Comparison of ENCODE assay signal across 8 cellular contexts in the genomic region with DNA sequence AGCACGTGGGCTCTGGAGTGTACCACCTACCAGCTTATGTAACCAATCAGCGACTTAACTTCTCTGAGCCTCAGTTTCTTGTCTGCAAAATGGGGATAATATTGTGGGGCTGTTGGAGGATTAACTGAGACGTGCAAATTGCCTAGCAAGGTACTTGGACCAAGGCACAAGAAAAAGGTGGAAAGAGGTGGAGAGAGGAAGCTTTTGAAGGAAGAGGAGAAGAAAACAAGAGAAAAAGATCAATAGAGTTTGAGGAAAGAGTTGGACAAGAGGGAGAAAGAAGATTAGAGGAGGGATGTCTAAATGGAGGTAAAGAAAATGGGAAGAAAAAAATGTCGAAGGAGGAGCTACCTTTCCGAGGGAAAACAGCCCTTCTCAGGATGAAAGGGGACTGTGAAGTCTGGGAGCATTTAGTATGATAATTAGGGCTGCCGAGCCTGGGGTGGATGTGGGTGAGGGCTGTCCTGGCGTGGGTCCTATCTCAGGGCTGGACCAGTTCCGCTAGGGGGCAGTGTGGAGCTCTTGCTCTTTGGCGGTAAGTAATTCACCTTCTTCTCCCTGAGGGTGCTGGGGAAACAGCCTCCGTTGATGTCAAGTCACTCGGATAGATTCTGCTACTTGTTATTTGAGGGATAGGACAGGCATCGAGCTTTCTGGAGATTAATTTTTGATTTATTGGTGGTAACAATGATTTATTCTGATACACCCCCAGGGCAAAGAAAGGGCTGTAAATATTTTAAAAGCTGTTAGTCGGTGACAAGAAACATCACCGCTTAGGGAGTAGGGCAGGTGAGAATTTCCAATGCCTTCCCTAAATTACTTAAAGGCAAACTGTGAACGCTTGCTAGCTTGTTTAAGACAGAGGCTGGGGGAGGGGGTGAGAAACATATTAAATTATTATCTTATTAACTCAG.
DNase-seq lines count a peak whose midpoint lies in the region; ATAC-seq and TF ChIP-seq lines count a peak whose summit lies in the region.

No MANE protein-coding gene starts in this region.

- H3K9me3 ChIP-seq in right lobe of liver: no peaks in the 10 kb centered on the region

- H3K36me3 ChIP-seq in right lobe of liver: no peaks in the 10 kb centered on the region

- peak; percentile 55 for DNase-seq in NCI-H748 (lab: John Stamatoyannopoulos, UW; ENCODE audit: unreplicated experiment)
- DNase-seq in NCI-H748 treated with DMSO at 0.1 percent for 48 hours (lab: John Stamatoyannopoulos, UW): no peak
- peak; percentile 25 for DNase-seq in NCI-H2107 (lab: John Stamatoyannopoulos, UW)
- peak; percentile 86 for DNase-seq in activated CD4-positive, CD25-positive, alpha-beta regulatory T cell treated with anti-CD3 and anti-CD28 coated beads, Interleukin-2, amount 50 U/mL, for 72 hours
- DNase-seq in cerebellum (ENCODE audit: low spot score): peak; percentile 56
- peak; percentile 70 to 75 (median 72) for DNase-seq in right lobe of liver
- DNase-seq in stimulated activated CD4-positive, alpha-beta T cell treated with anti-CD3 and anti-CD28 coated beads, TNF-alpha, amount 100 ng/mL, for 24 hours (ENCODE audit: low read depth in 3 of 3): peak; percentile 60 to 81 (median 74)

- no peaks in the 10 kb centered on the region for H3K27me3 ChIP-seq in right lobe of liver

- no peak for TF ChIP-seq POLR2A in right lobe of liver (IDR thresholded peaks at IDR 0.05)

- peak; percentile 82 to 90 (median 88) for ATAC-seq in right lobe of liver
- ATAC-seq in GM19467 (IDR thresholded peaks at IDR 0.05; ENCODE audit: unreplicated experiment): no peak

- no peak overlapping the region for H3K4me3 ChIP-seq in right lobe of liver

- no peak overlapping the region for H3K27ac ChIP-seq in right lobe of liver

- no peaks in the 10 kb centered on the region for H3K4me1 ChIP-seq in right lobe of liver

- peak; percentile 50 to 93 (median 92) for TF ChIP-seq CTCF in right lobe of liver (IDR thresholded peaks at IDR 0.05)

- intact Hi-C loops in right lobe of liver (cut with DNase I): no loop called here

- 24% methylated on average over 15 of the region's 15 CpGs for WGBS in right lobe of liver (ENCODE audit: insufficient coverage, low coverage, low lambda C conversion rate, missing lambda C conversion rate)
